ENCODE assay signal across 8 cellular contexts in the genomic region with DNA sequence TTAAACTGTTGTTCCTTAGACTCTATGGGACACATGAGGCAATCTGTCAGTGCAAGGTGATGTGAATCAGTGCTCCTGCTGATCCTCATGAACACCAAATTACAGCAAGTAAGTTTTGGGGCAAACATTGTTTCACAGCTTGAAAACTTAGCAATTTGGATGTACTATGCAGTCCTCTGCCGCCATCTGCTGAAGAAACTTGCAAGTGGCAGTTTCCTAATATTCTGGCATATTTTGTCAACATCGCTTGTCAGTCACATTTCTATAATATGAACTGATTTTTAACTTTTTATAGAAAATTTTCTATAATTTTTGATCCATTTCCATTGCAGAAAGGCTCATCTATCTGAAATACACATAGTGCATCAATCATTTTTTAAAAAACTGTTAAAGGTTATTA. TPM values are rescaled to one million over a fixed set of nuclear protein-coding genes. Genes with fewer than 3 reads are reported as not detected.
A peak's percentile ranks its signal among the peaks of the same experiment; 100 is the strongest.
DNase-seq lines count a peak whose midpoint lies in the region; ATAC-seq, FAIRE-seq and TF ChIP-seq lines count a peak whose summit lies in the region.

No MANE protein-coding gene starts in this region.

- H4K91ac ChIP-seq in neuronal stem cell (ENCODE audit: low read depth, low read length, poor library complexity), result no peak overlapping the region

- H3K27me3 ChIP-seq in BJ (ENCODE audit: control insufficient read depth, insufficient read depth, low read length) (no peaks in the 10 kb centered on the region), PC-9 (ENCODE audit: insufficient read depth, low read depth) (no peaks in the 10 kb centered on the region), dorsolateral prefrontal cortex (no peaks in the 10 kb centered on the region), neuronal stem cell (ENCODE audit: control insufficient read depth in 3 of 3, insufficient read depth in 3 of 3, low read depth in 1 of 3, low read length in 3 of 3) (no peaks in the 10 kb centered on the region)

- H2BK5ac ChIP-seq in neuronal stem cell (ENCODE audit: low read length), result no peak overlapping the region

- no CpG with 5 or more reads among the region's 2 CpGs for WGBS in neuronal stem cell (ENCODE audit: extremely low coverage in 2 of 2, insufficient read length in 2 of 2, insufficient replicate concordance in 1 of 2), 2 donors

- CTCF ChIA-PET in BJ (lab: Yijun Ruan, JAX) (interaction anchor here (0.7 to 2.8 kb wide), 23 partner anchors 8 to 542 kb away, joined by 3 to 15 read pairs (median 4); no protein-coding TSS in a partner anchor), PC-9 (lab: Charles Lee) (no interaction called here)

- H3K18ac ChIP-seq in neuronal stem cell (ENCODE audit: low read length), result no peak overlapping the region

- H3K36me3 ChIP-seq in BJ (ENCODE audit: control insufficient read depth, insufficient read depth, low read length), result peaks cover 3% of the 10 kb centered on the region
- H3K36me3 ChIP-seq in PC-9 (ENCODE audit: low read depth), result no peaks in the 10 kb centered on the region
- peaks cover 17 to 92% of the 10 kb centered on the region in 2 donors for H3K36me3 ChIP-seq in neuronal stem cell (replicated peaks in 1 of 2; ENCODE audit: control insufficient read depth in 2 of 2, insufficient read depth in 2 of 2, low read length in 2 of 2)

- H3K79me2 ChIP-seq in PC-9 (ENCODE audit: low read depth), result no peaks in the 10 kb centered on the region

- peak; percentile 81 for FAIRE-seq in GM12891 (lab: Jason Lieb, UNC)

- BruUV-seq in PC-9 (replicated peaks; lab: Mats Ljungman, UMichigan), result no TSS peak

- no peak overlapping the region for H3K4me2 ChIP-seq in PC-9
- no peak overlapping the region for H3K4me2 ChIP-seq in neuronal stem cell (ENCODE audit: insufficient read depth, low read length, poor library complexity, severe bottlenecking)

- POLR2A ChIA-PET in BJ (lab: Charles Lee) (no interaction called here), PC-9 (lab: Charles Lee; ENCODE audit: unreplicated experiment) (no interaction called here)

- no peak overlapping the region for H2BK15ac ChIP-seq in neuronal stem cell (ENCODE audit: low read length)

- no peak for ATAC-seq in GM18517 (IDR thresholded peaks at IDR 0.05; ENCODE audit: unreplicated experiment)

- no peak overlapping the region for H3K14ac ChIP-seq in neuronal stem cell (ENCODE audit: low read length)

- intact Hi-C loops in PC-9 (cut with micrococcal nuclease; ENCODE audit: unreplicated experiment), result loop anchor here (1.0 to 10.0 kb wide), 3 partner anchors 102 to 419 kb away; no protein-coding TSS in a partner anchor
- intact Hi-C loops in dorsolateral prefrontal cortex (cut with DNase I), result loop anchor here in 1 of 2 donors (5.0 kb wide), 1 partner anchor 99 kb away; no protein-coding TSS in a partner anchor

- H2AK5ac ChIP-seq in neuronal stem cell (ENCODE audit: low read depth, low read length), result no peak overlapping the region

- peak; percentile 75 for TF ChIP-seq CTCF in BJ (IDR thresholded peaks at IDR 0.05; ENCODE audit: insufficient read depth, low read depth, low read length)
- peak; percentile 78 for TF ChIP-seq CTCF in PC-9 (conservative IDR thresholded peaks at IDR 0.05)
- TF ChIP-seq CTCF in dorsolateral prefrontal cortex (IDR thresholded peaks at IDR 0.05 in 54 of 56, conservative IDR thresholded peaks at IDR 0.05 in 2 of 56; ENCODE audit: low read depth in 1 of 56, partially characterized antibody in 56 of 56), result peak; percentile 25 to 76 (median 62)

- H3K9me3 ChIP-seq in PC-9 (ENCODE audit: insufficient read depth, low read depth) (no peaks in the 10 kb centered on the region), neuronal stem cell (replicated peaks in 1 of 2; ENCODE audit: control insufficient read depth in 2 of 2, insufficient read depth in 1 of 2, low read depth in 1 of 2, low read length in 2 of 2) (no peaks in the 10 kb centered on the region)

- no peak overlapping the region for H3K23ac ChIP-seq in neuronal stem cell (ENCODE audit: low read depth, low read length, poor library complexity)

- H2BK12ac ChIP-seq in neuronal stem cell (ENCODE audit: low read length), result no peak overlapping the region

- H2AFZ ChIP-seq in PC-9, result no peak overlapping the region
- no peak overlapping the region for H2AFZ ChIP-seq in neuronal stem cell (ENCODE audit: low read length)

- DNase-seq in BJ (ENCODE audit: low read depth) (no peak), GM12891 (ENCODE audit: insufficient read length, low spot score) (no peak), PC-9 (peak in 1 of 2 experiments; percentile 15), dorsolateral prefrontal cortex (peak in 4 of 10 donors; percentile 8 to 55 (median 36)), neuronal stem cell (ENCODE audit: low spot score) (peak; percentile 23), T1000 (lab: John Stamatoyannopoulos, UW) (no peak), NCI-H1048 (lab: John Stamatoyannopoulos, UW) (no peak)

- no peak overlapping the region for H3K9ac ChIP-seq in neuronal stem cell (ENCODE audit: low read depth, low read length, poor library complexity)

- no peak for TF ChIP-seq POLR2A in GM12891 (IDR thresholded peaks at IDR 0.05; ENCODE audit: low read depth, low read length)

- H4K8ac ChIP-seq in neuronal stem cell (ENCODE audit: low read depth, low read length), result no peak overlapping the region

- H3K79me1 ChIP-seq in neuronal stem cell (ENCODE audit: low read depth, low read length), result no peaks in the 10 kb centered on the region

- no peaks in the 10 kb centered on the region for H3F3A ChIP-seq in PC-9 (ENCODE audit: insufficient read depth, low read depth)

- no peak overlapping the region for H2BK120ac ChIP-seq in neuronal stem cell (ENCODE audit: low read depth, low read length)

- H3K4me3 ChIP-seq in BJ (ENCODE audit: low read depth, low read length) (no peak overlapping the region), PC-9 (no peak overlapping the region), dorsolateral prefrontal cortex (no peak overlapping the region), neuronal stem cell (ENCODE audit: low read length in 2 of 2) (no peak overlapping the region)

- H3K4me1 ChIP-seq in PC-9 (replicated peaks; ENCODE audit: insufficient read depth), result no peaks in the 10 kb centered on the region
- H3K4me1 ChIP-seq in neuronal stem cell (ENCODE audit: control insufficient read depth in 2 of 2, insufficient read depth in 1 of 2, low read depth in 1 of 2, low read length in 2 of 2), result peaks cover 0 to 4% of the 10 kb centered on the region in 2 donors

- H3K4ac ChIP-seq in neuronal stem cell (ENCODE audit: low read length), result no peak overlapping the region

- H4K20me1 ChIP-seq in PC-9 (ENCODE audit: insufficient read depth), result no peaks in the 10 kb centered on the region

- H3K9me2 ChIP-seq in PC-9 (ENCODE audit: insufficient read depth), result no peaks in the 10 kb centered on the region

- H3K27ac ChIP-seq in PC-9 (no peak overlapping the region), dorsolateral prefrontal cortex (peak overlapping the region in 4 of 59 donors; percentile 7 to 51 (median 16)), neuronal stem cell (replicated peaks; ENCODE audit: low read length) (no peak overlapping the region)

TF ChIP-seq in GM12891, 5 proteins besides CTCF, POLR2A, EP300 and RAD21:
- TF ChIP-seq PAX5 (IDR thresholded peaks at IDR 0.05; ENCODE audit: insufficient read depth, low read length, severe bottlenecking) (no peak), POLR2AphosphoS5 (IDR thresholded peaks at IDR 0.05; ENCODE audit: low read depth, low read length) (no peak), POU2F2 (IDR thresholded peaks at IDR 0.05; ENCODE audit: low read depth, low read length) (no peak), SPI1 (IDR thresholded peaks at IDR 0.05; ENCODE audit: low read depth, low read length) (no peak), TAF1 (IDR thresholded peaks at IDR 0.05; ENCODE audit: low read depth, low read length) (no peak)
TF ChIP-seq in GM12891: peak in this region for 0.

RNA-seq across cellular contexts. Expression of a gene that starts 56.3 kb away (rescaled TPM):
- polyA plus RNA-seq in BJ (2011; rRNA removed), result not detected in 2 replicates
- polyA minus RNA-seq in BJ (2011; rRNA and poly(A)+ RNA removed), result 0.21 TPM in 1 of 2 replicates, not detected in the other
- not detected for polyA plus RNA-seq in GM12891 (2012; ENCODE audit: low read depth, missing spikeins)
- total RNA-seq in PC-9 (2021), result not detected in 2 replicates
- 1 to 10 TPM in 4 of 120 experiments, under 1 TPM in 71, not detected in 45; 0.26 to 1.3 (median 0.58) TPM for total RNA-seq in dorsolateral prefrontal cortex
- 0.04 TPM for polyA plus RNA-seq in neuronal stem cell (2013, experiment 1 of 2)
- not detected for polyA plus RNA-seq in neuronal stem cell (2013, experiment 2 of 2)
